Comparison of ENCODE assay signal across 23 cellular contexts in the genomic region with DNA sequence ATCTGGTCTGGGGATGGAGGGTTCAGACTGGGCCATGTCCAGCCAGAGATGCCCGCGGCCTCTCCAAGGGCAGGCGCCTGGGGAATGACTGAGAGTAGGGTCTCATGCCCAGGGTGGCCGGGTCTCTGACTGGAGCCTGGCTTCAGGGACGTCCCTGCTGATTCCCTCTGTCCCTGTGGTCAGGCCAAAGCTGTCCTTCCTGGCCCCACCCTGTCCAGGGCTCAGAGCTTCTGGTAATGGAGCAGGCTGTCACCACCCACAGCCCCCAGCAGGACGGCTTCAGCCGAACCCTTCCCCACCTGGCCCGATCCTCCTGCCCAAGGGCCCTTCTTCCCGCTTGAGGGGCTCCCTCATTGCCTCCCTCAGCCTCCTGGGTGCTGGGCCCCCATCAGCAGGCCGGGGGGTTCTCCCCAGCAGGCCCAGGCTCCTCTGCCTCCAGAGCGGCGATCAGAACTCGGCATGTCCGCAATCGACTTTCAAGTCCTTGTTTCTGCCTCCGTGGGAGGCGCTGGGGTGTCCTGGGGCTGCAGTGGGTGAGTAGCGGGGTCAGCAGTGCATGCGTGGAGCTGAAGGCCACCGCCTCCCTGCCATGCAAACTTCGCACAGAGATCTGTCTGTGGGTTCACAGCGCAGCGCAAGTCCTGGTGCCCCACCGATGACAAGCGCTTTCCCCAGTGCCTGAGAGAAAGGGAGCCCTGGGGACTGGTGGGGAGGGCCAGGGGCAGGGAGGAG. TPM values are rescaled to one million over a fixed set of nuclear protein-coding genes. Genes with fewer than 3 reads are reported as not detected.
DNase-seq lines count a peak whose midpoint lies in the region; TF ChIP-seq lines count a peak whose summit lies in the region.
"Had no signal": no experiment of that assay in that cellular context is flagged by ENCODE, and none has a peak within 500 bp of the region (broad histone marks: within the 10 kb centered on the region; RNA-seq: fewer than 3 reads in every experiment).

No MANE protein-coding gene starts in this region.

- H3K4me1 ChIP-seq in A673 (ENCODE audit: insufficient read depth, low read length, poor library complexity, severe bottlenecking) (peaks cover 11% of the 10 kb centered on the region), sigmoid colon (peaks cover 0 to 79% (median 73%) of the 10 kb centered on the region in 4 donors)
- H3K4me1 ChIP-seq: left lung had no signal

- TF ChIP-seq EP300 in sigmoid colon (IDR thresholded peaks at IDR 0.05): no peak

- peaks cover 5% of the 10 kb centered on the region for H3K27me3 Mint-ChIP-seq in HFFc6 (ENCODE audit: insufficient read depth)
- peaks cover 5% of the 10 kb centered on the region for H3K27me3 Mint-ChIP-seq in activated CD4-positive, alpha-beta memory T cell treated with anti-CD3 and anti-CD28 coated beads for 36 hours
- H3K27me3 Mint-ChIP-seq: activated naive CD8-positive, alpha-beta T cell treated with anti-CD3 and anti-CD28 coated beads, Interleukin-2, amount 50 U/mL, for 24 hours had no signal

- H3K36me3 Mint-ChIP-seq in HFFc6 (ENCODE audit: low read depth): no peaks in the 10 kb centered on the region
- no peaks in the 10 kb centered on the region for H3K36me3 Mint-ChIP-seq in activated CD4-positive, alpha-beta memory T cell treated with anti-CD3 and anti-CD28 coated beads for 36 hours
- H3K36me3 Mint-ChIP-seq: brain; CD4-positive, CD25-positive, alpha-beta regulatory T cell had no signal

- H3K4me1 Mint-ChIP-seq in HFFc6 (ENCODE audit: low read depth): peaks cover 27% of the 10 kb centered on the region
- peaks cover 3% of the 10 kb centered on the region for H3K4me1 Mint-ChIP-seq in activated CD4-positive, alpha-beta memory T cell treated with anti-CD3 and anti-CD28 coated beads for 36 hours (ENCODE audit: low read depth)

- H3K4me3 ChIP-seq in A673 (ENCODE audit: low read depth, low read length, poor library complexity, severe bottlenecking): no peak overlapping the region
- no peak overlapping the region for H3K4me3 ChIP-seq in SK-N-MC
- no peak overlapping the region for H3K4me3 ChIP-seq in sigmoid colon
- H3K4me3 ChIP-seq: left lung, mucosa of descending colon had no signal

- no peak overlapping the region for H3K27ac Mint-ChIP-seq in HFFc6
- H3K27ac Mint-ChIP-seq in activated CD4-positive, alpha-beta memory T cell treated with anti-CD3 and anti-CD28 coated beads for 36 hours: no peak overlapping the region
- H3K27ac Mint-ChIP-seq: activated naive CD8-positive, alpha-beta T cell treated with anti-CD3 and anti-CD28 coated beads, Interleukin-2, amount 50 U/mL, for 24 hours; CD4-positive, CD25-positive, alpha-beta regulatory T cell; T-helper 2 cell treated with Interferon-gamma antibody and Interleukin-4, amounts not matched to agents 5 μg/mL and 100 μg/mL, for 36 hours had no signal

- H3K9me3 Mint-ChIP-seq in HFFc6: no peaks in the 10 kb centered on the region
- no peaks in the 10 kb centered on the region for H3K9me3 Mint-ChIP-seq in activated CD4-positive, alpha-beta memory T cell treated with anti-CD3 and anti-CD28 coated beads for 36 hours
- H3K9me3 Mint-ChIP-seq: activated naive CD8-positive, alpha-beta T cell treated with anti-CD3 and anti-CD28 coated beads, Interleukin-2, amount 50 U/mL, for 24 hours; CD4-positive, CD25-positive, alpha-beta regulatory T cell; T-helper 2 cell treated with Interferon-gamma antibody and Interleukin-4, amounts not matched to agents 5 μg/mL and 100 μg/mL, for 36 hours had no signal

- H3K27me3 ChIP-seq in A673 (replicated peaks; ENCODE audit: insufficient read depth, low read depth, low read length, poor library complexity) (no peaks in the 10 kb centered on the region), sigmoid colon (no peaks in the 10 kb centered on the region)
- H3K27me3 ChIP-seq: left lung had no signal

- no peak for DNase-seq in A673 (ENCODE audit: low spot score)
- DNase-seq in SK-N-MC (ENCODE audit: low read depth, low spot score): no peak
- peak; percentile 40 for DNase-seq in islet precursor cell
- peak; percentile 52 for DNase-seq in sigmoid colon
- DNase-seq in HFFc6: no peak
- DNase-seq in stimulated activated CD8-positive, alpha-beta memory T cell treated with anti-CD3 and anti-CD28 coated beads, Interleukin-4, amount 100 ng/mL, for 48 hours: no peak
- DNase-seq in activated CD4-positive, alpha-beta memory T cell treated with anti-CD3 and anti-CD28 coated beads for 36 hours: no peak
- DNase-seq in NCI-H524 (lab: John Stamatoyannopoulos, UW): no peak
- DNase-seq: activated CD4-positive, alpha-beta T cell treated with anti-CD3 and anti-CD28 coated beads, Interleukin-2, amount 50 U/mL, for 4 hours; activated CD8-positive, alpha-beta memory T cell treated with anti-CD3 and anti-CD28 coated beads, Interleukin-2, amount 50 U/mL, for 48 hours; activated gamma-delta T cell; activated naive CD8-positive, alpha-beta T cell treated with anti-CD3 and anti-CD28 coated beads, Interleukin-2, amount 50 U/mL, for 24 hours; CD4-positive, CD25-positive, alpha-beta regulatory T cell; cortex of kidney; mucosa of descending colon; NCI-H524 treated with DMSO at 0.1 percent for 48 hours; stimulated activated CD4-positive, alpha-beta T cell treated with anti-CD3 and anti-CD28 coated beads, Interleukin-12 subunit alpha, Interleukin-12 subunit beta, amount 100 ng/mL, for 4 hours had no signal

- intact Hi-C loops in A673 (cut with micrococcal nuclease; ENCODE audit: unreplicated experiment) (no loop called here), sigmoid colon (cut with DNase I) (no loop called here)
- intact Hi-C loops in activated CD4-positive, alpha-beta memory T cell treated with anti-CD3 and anti-CD28 coated beads for 36 hours (cut with micrococcal nuclease): no loop called here

- TF ChIP-seq POLR2A in sigmoid colon (IDR thresholded peaks at IDR 0.05): no peak

- whole genome bisulfite sequencing in sigmoid colon, 2 donors: 93 to 94% methylated on average over 25 of the region's 25 CpGs

- no peak overlapping the region for H3K9ac ChIP-seq in SK-N-MC (ENCODE audit: insufficient read length)

- TF ChIP-seq CTCF in A673 (conservative IDR thresholded peaks at IDR 0.05; ENCODE audit: low read depth, low read length) (no peak), sigmoid colon (IDR thresholded peaks at IDR 0.05) (no peak), HFFc6 (IDR thresholded peaks at IDR 0.05) (no peak)

- H3K9me3 ChIP-seq in A673 (ENCODE audit: low read depth, low read length, poor library complexity, severe bottlenecking) (no peaks in the 10 kb centered on the region), SK-N-MC (ENCODE audit: low read depth, low read length) (no peaks in the 10 kb centered on the region), sigmoid colon (no peaks in the 10 kb centered on the region)
- H3K9me3 ChIP-seq: left lung, mucosa of descending colon, neutrophil had no signal

- POLR2A ChIA-PET in A673 (lab: Charles Lee; ENCODE audit: low non-redundant PET): no interaction called here
- POLR2A ChIA-PET in activated CD4-positive, alpha-beta memory T cell treated with anti-CD3 and anti-CD28 coated beads for 36 hours (lab: Charles Lee): no interaction called here

- no TSS peak for BruUV-seq in A673 (replicated peaks; lab: Mats Ljungman, UMichigan)

- H3K36me3 ChIP-seq in A673 (ENCODE audit: insufficient read depth, low read length, poor library complexity, severe bottlenecking) (no peaks in the 10 kb centered on the region), SK-N-MC (ENCODE audit: insufficient read depth, low read length) (peaks cover 23% of the 10 kb centered on the region), sigmoid colon (peaks cover 0 to 35% (median 3%) of the 10 kb centered on the region in 4 donors)
- H3K36me3 ChIP-seq: left lung, neutrophil had no signal

- CTCF ChIA-PET in A673 (lab: Charles Lee): no interaction called here
- CTCF ChIA-PET in activated CD4-positive, alpha-beta memory T cell treated with anti-CD3 and anti-CD28 coated beads for 36 hours (lab: Charles Lee): no interaction called here

- peak overlapping the region; percentile 75 for H3K27ac ChIP-seq in A673 (ENCODE audit: low read depth, low read length, poor library complexity, severe bottlenecking)
- peak overlapping the region; percentile 91 for H3K27ac ChIP-seq in SK-N-MC
- peak overlapping the region; percentile 91 to 97 (median 96) for H3K27ac ChIP-seq in sigmoid colon
- H3K27ac ChIP-seq: HL-60, left lung, neutrophil, VCaP had no signal

- no peak overlapping the region for H3K4me3 Mint-ChIP-seq in HFFc6
- no peak overlapping the region for H3K4me3 Mint-ChIP-seq in activated CD4-positive, alpha-beta memory T cell treated with anti-CD3 and anti-CD28 coated beads for 36 hours
- H3K4me3 Mint-ChIP-seq: activated naive CD8-positive, alpha-beta T cell treated with anti-CD3 and anti-CD28 coated beads, Interleukin-2, amount 50 U/mL, for 24 hours; brain; CD4-positive, CD25-positive, alpha-beta regulatory T cell; T-helper 2 cell treated with Interferon-gamma antibody and Interleukin-4, amounts not matched to agents 5 μg/mL and 100 μg/mL, for 36 hours had no signal

RNA-seq across cellular contexts. Expression of gene RAMP1, which starts 18.3 kb away (rescaled TPM):
- total RNA-seq in A673 (2021) (22.0 and 24.8 TPM in 2 replicates), sigmoid colon (100 to 1,000 TPM; 324 to 788 (median 447) TPM)
- 10 to 100 TPM in 2 of 3 donors, not detected in 1; 13.2 to 50.1 TPM for polyA plus RNA-seq in sigmoid colon
- 1 to 10 TPM in 1 of 6 experiments, under 1 TPM in 4, not detected in 1; 0.38 to 1.3 (median 0.48) TPM for total RNA-seq in HFFc6 (2021; fragmentation: NEBNext Ultra II Directional; extraction: Animal tissue kit (Norgen Biotek cat#: 25700))
- total RNA-seq in activated CD4-positive, alpha-beta memory T cell treated with anti-CD3 and anti-CD28 coated beads for 36 hours: under 1 TPM; 0.77 to 0.97 TPM
- total RNA-seq: CD4-positive, CD25-positive, alpha-beta regulatory T cell had no signal

Comparison
In these comparisons a context has a peak if more than half of its experiments do, and no peak if none do; other contexts are left out.
1. DNase-seq: peak in islet precursor cell (single experiment) and sigmoid colon (single experiment); none in A673 (single experiment), SK-N-MC (single experiment), HFFc6 (single experiment), stimulated activated CD8-positive, alpha-beta memory T cell treated with anti-CD3 and anti-CD28 coated beads, Interleukin-4, amount 100 ng/mL, for 48 hours (single experiment), activated CD4-positive, alpha-beta memory T cell treated with anti-CD3 and anti-CD28 coated beads for 36 hours (single experiment) and NCI-H524 (0 of 2).
2. RNA of gene RAMP1, which starts 18.3 kb away (total RNA-seq): 324 to 788 TPM in sigmoid colon; 22.0 to 24.8 TPM in A673, 0.77 to 0.97 TPM in activated CD4-positive, alpha-beta memory T cell treated with anti-CD3 and anti-CD28 coated beads for 36 hours and 0.38 to 1.3 TPM in HFFc6; every median in the first group is over 10 times any median in the second.
3. Peak in every context shown above with its lines, with median percentiles within 50 percentile points of each other: H3K27ac ChIP-seq.